Comparison of ENCODE assay signal across 8 cellular contexts in the genomic region with DNA sequence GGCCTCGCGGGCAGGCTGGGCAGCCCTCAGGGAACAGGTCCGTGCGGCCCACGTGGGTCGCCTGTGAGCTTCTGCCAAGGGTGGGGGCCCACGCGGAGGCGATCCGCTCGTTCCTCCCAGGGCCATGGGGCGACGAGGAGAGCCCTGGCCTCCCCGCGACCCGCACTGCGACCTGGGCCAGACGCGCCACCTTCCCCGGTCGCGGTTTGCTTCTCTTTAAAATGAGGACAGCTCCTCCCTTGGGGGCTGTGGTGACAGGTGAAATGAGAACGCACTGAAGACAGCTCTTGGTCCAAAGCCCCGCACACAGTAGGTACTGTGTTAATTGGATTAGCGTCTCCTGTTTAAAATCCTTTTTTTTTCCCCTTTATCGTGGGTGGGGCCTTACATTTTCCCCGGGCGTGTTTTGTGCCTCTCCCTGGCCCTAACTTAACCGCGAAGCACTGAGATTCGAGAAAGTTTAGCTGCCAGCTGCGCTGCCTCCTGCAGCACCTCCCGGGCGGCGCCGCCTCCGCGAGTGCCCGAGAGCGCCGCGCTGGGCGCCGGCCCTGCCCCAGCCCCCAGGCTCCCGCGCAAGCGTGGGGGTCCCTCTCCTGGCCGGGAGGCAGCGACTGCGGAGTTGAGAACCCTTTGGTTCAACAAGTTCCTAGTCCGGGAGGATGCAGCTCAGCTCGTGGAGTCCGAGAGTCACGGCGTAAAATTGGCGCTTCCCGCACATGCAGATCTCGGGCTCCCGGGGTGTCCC. TPM values are rescaled to one million over a fixed set of nuclear protein-coding genes. Genes with fewer than 3 reads are reported as not detected.
A peak's percentile ranks its signal among the peaks of the same experiment; 100 is the strongest.
DNase-seq lines count a peak whose midpoint lies in the region; ATAC-seq and TF ChIP-seq lines count a peak whose summit lies in the region.

No MANE protein-coding gene starts in this region.

- H3K9me3 ChIP-seq in BLaER1 (peaks cover 6% of the 10 kb centered on the region; the same call in 1 of the 2 replicates), fibroblast of lung (ENCODE audit: control insufficient read depth, insufficient read depth, low read depth, low read length) (no peaks in the 10 kb centered on the region), upper lobe of right lung (no peaks in the 10 kb centered on the region)

- H3K27ac ChIP-seq in BLaER1 (peak overlapping the region; percentile 74), fibroblast of lung (ENCODE audit: insufficient read depth, low read length) (peak overlapping the region; percentile 46), upper lobe of right lung (peak overlapping the region; percentile 88)

- ATAC-seq in GM21447 (IDR thresholded peaks at IDR 0.05; ENCODE audit: unreplicated experiment) (peak; percentile 14), upper lobe of right lung (peak; percentile 41)
- ATAC-seq in naive thymus-derived CD8-positive, alpha-beta T cell = peak; percentile 16 to 25

- no peaks in the 10 kb centered on the region for H3K36me3 Mint-ChIP-seq in naive thymus-derived CD8-positive, alpha-beta T cell

- peak overlapping the region; percentile 95 to 99 (median 97) for H3K4me3 Mint-ChIP-seq in naive thymus-derived CD8-positive, alpha-beta T cell

- peaks cover 48 to 72% (median 69%) of the 10 kb centered on the region in 4 donors for H3K4me1 Mint-ChIP-seq in naive thymus-derived CD8-positive, alpha-beta T cell

- peak; percentile 38 for DNase-seq in NCI-H2171 (lab: John Stamatoyannopoulos, UW)
- DNase-seq in activated T-cell treated with anti-CD3 and anti-CD28 coated beads, Interleukin-2, amount 50 U/mL, for 48 hours = peak; percentile 66 to 71
- DNase-seq in fibroblast of lung (ENCODE audit: low read depth in 2 of 2) = peak; percentile 56 to 77
- peak; percentile 24 to 66 (median 42) for DNase-seq in naive thymus-derived CD8-positive, alpha-beta T cell
- peak; percentile 84 for DNase-seq in upper lobe of right lung
- no peak for DNase-seq in NK-92 treated with Interleukin-12 subunit alpha and Interleukin-12 subunit beta, amount 100 ng/mL, for 24 hours (lab: John Stamatoyannopoulos, UW)

- intact Hi-C loops in upper lobe of right lung (cut with DNase I) = no loop called here

- H3K27me3 ChIP-seq in BLaER1 = no peaks in the 10 kb centered on the region
- no peaks in the 10 kb centered on the region for H3K27me3 ChIP-seq in fibroblast of lung (ENCODE audit: control insufficient read depth, insufficient read depth, low read length)
- H3K27me3 ChIP-seq in upper lobe of right lung = no peaks in the 10 kb centered on the region

- H4K20me1 ChIP-seq in BLaER1 = peaks cover 60% of the 10 kb centered on the region
- no peaks in the 10 kb centered on the region for H4K20me1 ChIP-seq in fibroblast of lung (ENCODE audit: control insufficient read depth, extremely low read depth, insufficient read depth, low read length)

- H3K4me1 ChIP-seq in BLaER1 = peaks cover 74% of the 10 kb centered on the region
- peaks cover 2% of the 10 kb centered on the region for H3K4me1 ChIP-seq in fibroblast of lung (ENCODE audit: control insufficient read depth, extremely low read depth, insufficient read depth, low read length)
- H3K4me1 ChIP-seq in upper lobe of right lung = peaks cover 49% of the 10 kb centered on the region

- POLR2A ChIA-PET in naive thymus-derived CD8-positive, alpha-beta T cell (lab: Charles Lee) = interaction anchor here (0.6 to 12.0 kb wide), 13 partner anchors 9 to 144 kb away, joined by 3 to 325 read pairs (median 6); partner anchors contain the start of gene ODC1

- H3K4me3 ChIP-seq in BLaER1 (peak overlapping the region; percentile 95), fibroblast of lung (replicated peaks in 1 of 4; ENCODE audit: control extremely low read depth in 1 of 4, insufficient read depth in 1 of 4, low read depth in 3 of 4, low read length in 4 of 4) (peak overlapping the region; percentile 73 to 90 (median 82)), upper lobe of right lung (peak overlapping the region; percentile 83)

- H3K36me3 ChIP-seq in BLaER1 (no peaks in the 10 kb centered on the region), fibroblast of lung (ENCODE audit: control insufficient read depth, insufficient read depth, low read length) (no peaks in the 10 kb centered on the region), upper lobe of right lung (no peaks in the 10 kb centered on the region)

- peak overlapping the region; percentile 94 for H3K4me2 ChIP-seq in BLaER1
- peak overlapping the region; percentile 98 for H3K4me2 ChIP-seq in fibroblast of lung (ENCODE audit: extremely low read depth, insufficient read depth, low read length)

- TF ChIP-seq CTCF in fibroblast of lung (conservative IDR thresholded peaks at IDR 0.05 in 1 of 2, IDR thresholded peaks at IDR 0.05 in 1 of 2; ENCODE audit: low read depth in 1 of 2, low read length in 2 of 2) (peak; percentile 22 to 36), upper lobe of right lung (IDR thresholded peaks at IDR 0.05) (peak; percentile 15)

- H3K9ac ChIP-seq in BLaER1 (peak overlapping the region; percentile 84), fibroblast of lung (ENCODE audit: insufficient read depth, low read length) (peak overlapping the region; percentile 52)

- peak overlapping the region; percentile 77 to 95 (median 90) for H3K27ac Mint-ChIP-seq in naive thymus-derived CD8-positive, alpha-beta T cell

- no peaks in the 10 kb centered on the region for H3K27me3 Mint-ChIP-seq in naive thymus-derived CD8-positive, alpha-beta T cell

- H3K9me3 Mint-ChIP-seq in naive thymus-derived CD8-positive, alpha-beta T cell = peaks cover 0 to 2% (median 0%) of the 10 kb centered on the region in 9 donors

- H2AFZ ChIP-seq in fibroblast of lung (ENCODE audit: low read length) = peak overlapping the region; percentile 47

- peaks cover 10% of the 10 kb centered on the region for H3K79me2 ChIP-seq in fibroblast of lung (ENCODE audit: control insufficient read depth, insufficient read depth, low read length)

RNA-seq across cellular contexts. Expression of gene HPCAL1, which starts 1.1 kb away (rescaled TPM):
- total RNA-seq in fibroblast of lung (21.6 and 34.5 TPM in 2 replicates), upper lobe of right lung (160 TPM)
- 11.4 and 28.8 TPM in 2 replicates for polyA plus RNA-seq in fibroblast of lung
- 19.8 and 46.4 TPM in 2 replicates for polyA plus RNA-seq in fibroblast of lung (2012)
- polyA minus RNA-seq in fibroblast of lung (ENCODE audit: low replicate concordance) = 20.5 and 37.3 TPM in 2 replicates
- 10 to 100 TPM; 84.9 to 86.2 TPM for total RNA-seq in naive thymus-derived CD8-positive, alpha-beta T cell
- polyA plus RNA-seq in naive thymus-derived CD8-positive, alpha-beta T cell = 100 to 1,000 TPM in 1 of 3 donors, 10 to 100 TPM in 2; 71.5 to 122 (median 98.2) TPM
